Comparison of ENCODE assay signal across 11 cellular contexts in the genomic region with DNA sequence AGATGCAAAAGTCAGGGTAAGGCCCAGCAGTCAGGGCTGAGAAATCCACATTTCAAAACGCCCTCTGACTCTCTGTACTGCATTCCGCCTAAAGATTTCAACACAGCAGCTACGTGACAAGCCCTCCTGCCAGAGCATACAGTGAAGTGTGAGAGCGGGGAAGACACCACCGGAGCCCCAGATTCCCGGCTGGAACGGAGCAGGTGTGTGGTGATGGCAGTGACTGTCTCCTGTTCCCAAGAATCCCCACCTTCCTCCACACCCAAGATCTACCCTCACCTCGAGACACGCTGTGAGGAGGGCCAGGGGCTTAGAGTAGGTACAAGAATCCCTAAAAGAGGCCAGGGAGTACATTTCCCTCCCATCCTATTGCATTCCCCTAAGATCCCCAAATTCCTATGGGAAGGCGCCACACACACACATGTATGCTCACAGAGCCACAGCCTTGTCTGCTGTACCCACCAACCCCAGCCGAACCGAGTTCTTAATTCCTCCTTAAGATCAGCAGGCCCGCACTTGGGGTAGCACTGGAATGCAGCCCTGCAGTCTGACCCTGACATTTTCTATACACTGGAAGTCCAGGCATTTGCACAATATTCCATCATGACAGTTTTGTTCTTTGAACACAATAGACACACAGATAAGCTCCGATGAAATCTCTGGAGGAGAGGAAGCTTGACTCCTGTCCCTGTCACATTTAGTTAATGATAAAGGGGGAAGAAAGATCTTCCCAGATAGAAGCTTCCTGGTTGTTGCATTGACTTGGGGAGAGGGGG.
A peak's percentile ranks its signal among the peaks of the same experiment; 100 is the strongest.
DNase-seq lines count a peak whose midpoint lies in the region; ATAC-seq, FAIRE-seq and TF ChIP-seq lines count a peak whose summit lies in the region.
"Had no signal": no experiment of that assay in that cellular context is flagged by ENCODE, and none has a peak within 500 bp of the region (broad histone marks: within the 10 kb centered on the region; RNA-seq: fewer than 3 reads in every experiment).

No MANE protein-coding gene starts in this region.

- no peak overlapping the region for H3K27ac Mint-ChIP-seq in chondrocyte (ENCODE audit: unreplicated experiment)

- peak; percentile 40 for ATAC-seq in SK-N-SH treated with all-trans-retinoic acid at 6 μM for 48 hours
- ATAC-seq in activated CD4-positive, CD25-positive, alpha-beta regulatory T cell treated with anti-CD3 and anti-CD28 coated beads, Interleukin-2, amount 50 U/mL, for 24 hours, result no peak

- no peak overlapping the region for H3K4me3 ChIP-seq in DOHH2 (ENCODE audit: low read length)
- no peak overlapping the region for H3K4me3 ChIP-seq in fibroblast of villous mesenchyme (ENCODE audit: low read depth, low read length)
- no peak overlapping the region for H3K4me3 ChIP-seq in osteoblast (ENCODE audit: insufficient read depth, low read length)
- H3K4me3 ChIP-seq: SJCRH30 had no signal

- peaks cover 3% of the 10 kb centered on the region for H3K36me3 Mint-ChIP-seq in chondrocyte (ENCODE audit: low read depth)

- H2AFZ ChIP-seq in osteoblast (ENCODE audit: low read length), result no peak overlapping the region

- H3K4me1 ChIP-seq in DOHH2 (ENCODE audit: control insufficient read depth, low read length), result peaks cover 80% of the 10 kb centered on the region
- peaks cover 6% of the 10 kb centered on the region for H3K4me1 ChIP-seq in osteoblast (ENCODE audit: insufficient read depth, low read length)

- H3K79me2 ChIP-seq in DOHH2 (ENCODE audit: control insufficient read depth, low read length) (peaks cover 99% of the 10 kb centered on the region), osteoblast (ENCODE audit: insufficient read depth, low read length) (peaks cover 21% of the 10 kb centered on the region)

- no peak for FAIRE-seq in GM12892 (lab: Jason Lieb, UNC)

- no peaks in the 10 kb centered on the region for H3K9me2 ChIP-seq in DOHH2 (replicated peaks; ENCODE audit: control insufficient read depth, low read length)

- no peak for TF ChIP-seq CTCF in DOHH2 (IDR thresholded peaks at IDR 0.05; ENCODE audit: low read depth, low read length, poor library complexity, severe bottlenecking)
- TF ChIP-seq CTCF in fibroblast of villous mesenchyme (IDR thresholded peaks at IDR 0.05; ENCODE audit: insufficient read depth, low read depth, low read length), result no peak
- TF ChIP-seq CTCF in osteoblast (IDR thresholded peaks at IDR 0.05; ENCODE audit: extremely low read depth, low read depth, low read length), result no peak
- TF ChIP-seq CTCF in chondrocyte (IDR thresholded peaks at IDR 0.05), result no peak

- H3K27ac ChIP-seq in DOHH2 (ENCODE audit: low read depth, low read length) (0 out of 2 replicates have a peak overlapping the region, but pooled peaks have one; percentile 2), osteoblast (ENCODE audit: low read depth, low read length) (no peak overlapping the region)
- H3K27ac ChIP-seq: SJCRH30 had no signal

- no peaks in the 10 kb centered on the region for H3K27me3 ChIP-seq in DOHH2 (ENCODE audit: control insufficient read depth, low read length)
- H3K27me3 ChIP-seq in osteoblast (ENCODE audit: insufficient read depth, low read length), result no peaks in the 10 kb centered on the region
- H3K27me3 ChIP-seq: SJCRH30 had no signal

- no peak overlapping the region for H3K4me2 ChIP-seq in DOHH2 (ENCODE audit: low read length)
- H3K4me2 ChIP-seq in osteoblast (ENCODE audit: insufficient read depth, low read length), result no peak overlapping the region

- TF ChIP-seq POLR2A in GM12892 (IDR thresholded peaks at IDR 0.05; ENCODE audit: low read depth, low read length), result no peak

- H3F3A ChIP-seq in DOHH2 (ENCODE audit: control insufficient read depth, insufficient read depth), result no peaks in the 10 kb centered on the region

- H4K20me1 ChIP-seq in DOHH2 (ENCODE audit: control insufficient read depth, insufficient read depth, low read depth, low read length), result peaks cover 32% of the 10 kb centered on the region
- peaks cover 2% of the 10 kb centered on the region for H4K20me1 ChIP-seq in osteoblast (ENCODE audit: insufficient read depth, low read length)

- H3K4me1 Mint-ChIP-seq in chondrocyte (ENCODE audit: low read depth), result peaks cover 32% of the 10 kb centered on the region

- peaks cover 49% of the 10 kb centered on the region for H3K36me3 ChIP-seq in DOHH2 (ENCODE audit: control insufficient read depth, low read length)
- H3K36me3 ChIP-seq in osteoblast (ENCODE audit: insufficient read depth, low read length), result no peaks in the 10 kb centered on the region

- H3K9me3 Mint-ChIP-seq in chondrocyte (ENCODE audit: low read depth), result no peaks in the 10 kb centered on the region

- H3K27me3 Mint-ChIP-seq in chondrocyte (ENCODE audit: low read depth), result no peaks in the 10 kb centered on the region

- H3K9me3 ChIP-seq in DOHH2 (ENCODE audit: control insufficient read depth, insufficient read depth, low read length), result no peaks in the 10 kb centered on the region
- H3K9me3 ChIP-seq in osteoblast (ENCODE audit: low read depth, low read length), result no peaks in the 10 kb centered on the region
- H3K9me3 ChIP-seq: SJCRH30 had no signal

- DNase-seq in fibroblast of villous mesenchyme (ENCODE audit: low read depth) (peak; percentile 44), osteoblast (ENCODE audit: insufficient read length, low spot score, missing footprints) (peak; percentile 27), GM12892 (ENCODE audit: insufficient read length) (no peak), chondrocyte (ENCODE audit: low spot score) (no peak)
- no peak for DNase-seq in stimulated activated CD4-positive, alpha-beta T cell treated with anti-CD3 and anti-CD28 coated beads, Interleukin-2, amount 100 ng/mL, for 24 hours
- DNase-seq: DMS79 treated with DMSO at 0.1 percent for 48 hours, NCI-H187 had no signal

- H3K4me3 Mint-ChIP-seq in chondrocyte (ENCODE audit: unreplicated experiment), result no peak overlapping the region

TF ChIP-seq in SK-N-SH treated with all-trans-retinoic acid at 6 μM for 48 hours, 23 proteins besides CTCF, POLR2A, EP300 and RAD21:
- TF ChIP-seq RARB (CRISPR knock-in tag; IDR thresholded peaks at IDR 0.05) (no peak), ISL1 (CRISPR knock-in tag; IDR thresholded peaks at IDR 0.05) (no peak), CSDC2 (CRISPR knock-in tag; IDR thresholded peaks at IDR 0.05) (no peak), PPARA (CRISPR knock-in tag; IDR thresholded peaks at IDR 0.05; ENCODE audit: borderline replicate concordance) (no peak), ZFP30 (CRISPR knock-in tag; IDR thresholded peaks at IDR 0.05) (no peak)

Comparison
In these comparisons a context has a peak if more than half of its experiments do, and no peak if none do; other contexts are left out.
1. DNase-seq: peak in fibroblast of villous mesenchyme (single experiment) and osteoblast (single experiment); none in stimulated activated CD4-positive, alpha-beta T cell treated with anti-CD3 and anti-CD28 coated beads, Interleukin-2, amount 100 ng/mL, for 24 hours (0 of 2), GM12892 (single experiment) and chondrocyte (single experiment).